In the genomic region with DNA sequence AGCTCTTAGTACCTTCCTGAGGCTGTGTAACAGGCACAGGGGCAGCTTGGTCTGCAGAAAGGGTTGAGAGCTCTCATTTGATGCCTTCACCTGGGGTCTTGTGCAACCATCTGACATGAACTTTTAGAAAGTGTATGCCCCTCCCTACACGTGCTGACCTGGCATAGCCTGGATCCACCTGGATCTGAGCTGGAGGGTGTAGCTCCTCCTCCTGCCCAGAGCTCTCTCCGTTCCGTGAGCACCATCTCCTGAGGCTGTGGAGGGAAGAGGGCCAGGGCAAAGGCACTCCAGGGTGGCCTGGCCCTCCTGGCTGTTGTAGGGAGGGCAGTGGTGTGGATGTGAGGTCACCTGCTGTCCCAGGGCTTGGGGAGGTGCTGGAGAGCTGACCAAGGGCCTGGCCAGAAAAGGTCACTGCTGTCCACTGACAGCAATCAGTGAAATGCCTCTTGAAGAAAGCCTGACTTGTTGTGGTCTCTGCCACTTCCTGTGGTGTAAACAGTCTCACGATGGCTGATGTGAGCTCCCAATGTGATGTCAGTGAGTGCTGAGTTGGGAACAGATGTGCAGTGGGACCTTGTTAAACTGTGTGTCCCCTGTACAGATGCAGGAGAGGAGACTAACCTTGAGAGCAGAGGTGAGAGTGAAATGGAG, we compare ENCODE assay signal across 9 cellular contexts. TPM values are rescaled to one million over a fixed set of nuclear protein-coding genes. Genes with fewer than 3 reads are reported as not detected.
A peak's percentile ranks its signal among the peaks of the same experiment; 100 is the strongest.
DNase-seq lines count a peak whose midpoint lies in the region; ATAC-seq, FAIRE-seq and TF ChIP-seq lines count a peak whose summit lies in the region.
"Had no signal": no experiment of that assay in that cellular context is flagged by ENCODE, and none has a peak within 500 bp of the region (broad histone marks: within the 10 kb centered on the region; RNA-seq: fewer than 3 reads in every experiment).

No MANE protein-coding gene starts in this region.

- 42 to 72% (median 60%) methylated on average over 4 of the region's 4 CpGs for WGBS in ovary, 3 donors

- H3K9me3 Mint-ChIP-seq in activated T-cell treated with anti-CD3 and anti-CD28 coated beads, Interleukin-2, amount 50 U/mL, for 72 hours: no peaks in the 10 kb centered on the region

- H3K36me3 ChIP-seq in ovary: no peaks in the 10 kb centered on the region

- peaks cover 48% of the 10 kb centered on the region for H3K4me1 Mint-ChIP-seq in activated T-cell treated with anti-CD3 and anti-CD28 coated beads, Interleukin-2, amount 50 U/mL, for 72 hours (ENCODE audit: low read depth)

- peaks cover 22% of the 10 kb centered on the region for H3K27me3 Mint-ChIP-seq in activated T-cell treated with anti-CD3 and anti-CD28 coated beads, Interleukin-2, amount 50 U/mL, for 72 hours (ENCODE audit: low read depth)

- POLR2A ChIA-PET in RWPE1 (lab: Yijun Ruan, JAX; ENCODE audit: low non-redundant PET): no interaction called here

- H3K4me3 ChIP-seq in ovary: no peak overlapping the region

- H3K27ac Mint-ChIP-seq in activated T-cell treated with anti-CD3 and anti-CD28 coated beads, Interleukin-2, amount 50 U/mL, for 72 hours: peak overlapping the region; percentile 1

- TF ChIP-seq CTCF in RWPE1 (conservative IDR thresholded peaks at IDR 0.05; ENCODE audit: low read depth) (no peak), ovary (IDR thresholded peaks at IDR 0.05) (no peak)

- TF ChIP-seq POLR2A in ovary (IDR thresholded peaks at IDR 0.05): no peak

- CTCF ChIA-PET in RWPE1 (lab: Yijun Ruan, JAX): interaction anchor here (0.5 to 2.4 kb wide), 5 partner anchors 8 to 264 kb away, joined by 3 to 7 read pairs (median 5); no protein-coding TSS in a partner anchor

- peak; percentile 32 for ATAC-seq in HG03460 (IDR thresholded peaks at IDR 0.05; ENCODE audit: unreplicated experiment)
- peak; percentile 35 to 46 for ATAC-seq in activated T-cell treated with anti-CD3 and anti-CD28 coated beads, Interleukin-2, amount 50 U/mL, for 72 hours (replicated peaks in 1 of 2)

- H3K9me3 ChIP-seq in ovary: no peaks in the 10 kb centered on the region

- intact Hi-C loops in ovary (cut with DNase I): no loop called here

- H3K27me3 ChIP-seq in ovary: no peaks in the 10 kb centered on the region

- peaks cover 6% of the 10 kb centered on the region for H3K4me1 ChIP-seq in ovary (ENCODE audit: insufficient read depth)

- peak; percentile 89 for FAIRE-seq in urothelium cell line (lab: Jason Lieb, UNC)

- H3K36me3 Mint-ChIP-seq in activated T-cell treated with anti-CD3 and anti-CD28 coated beads, Interleukin-2, amount 50 U/mL, for 72 hours (ENCODE audit: insufficient read depth in 2 of 2): no peaks in the 10 kb centered on the region

- peak overlapping the region; percentile 71 to 84 for H3K4me3 Mint-ChIP-seq in activated T-cell treated with anti-CD3 and anti-CD28 coated beads, Interleukin-2, amount 50 U/mL, for 72 hours

- no peak for TF ChIP-seq EP300 in ovary (IDR thresholded peaks at IDR 0.05)

- peak; percentile 27 for DNase-seq in stimulated activated CD4-positive, alpha-beta T cell treated with anti-CD3 and anti-CD28 coated beads, Interleukin-1b, Interleukin-23, amount 100 ng/mL, for 48 hours
- DNase-seq in stimulated activated CD4-positive, alpha-beta T cell treated with anti-CD3 and anti-CD28 coated beads, Interleukin-4, amount 100 ng/mL, for 1 hour: no peak
- DNase-seq in activated T-cell treated with anti-CD3 and anti-CD28 coated beads, Interleukin-2, amount 50 U/mL, for 72 hours: peak; percentile 53 to 64
- DNase-seq in urothelium cell line (ENCODE audit: low spot score): no peak
- DNase-seq in RWPE1 (ENCODE audit: low spot score): no peak
- no peak for DNase-seq in islet precursor cell
- no peak for DNase-seq in ovary

- H3K27ac ChIP-seq in RWPE1: no peak overlapping the region
- no peak overlapping the region for H3K27ac ChIP-seq in ovary

RNA-seq across cellular contexts. Expression of gene AMZ1, which starts 23.0 kb away (rescaled TPM):
- total RNA-seq in activated T-cell treated with anti-CD3 and anti-CD28 coated beads, Interleukin-2, amount 50 U/mL, for 72 hours: 1 to 10 TPM in 1 of 2 donors, under 1 TPM in 1; 0.34 to 1.3 TPM
- 1 to 10 TPM in 2 of 7 donors, under 1 TPM in 4, not detected in 1; 0.24 to 2.6 (median 0.93) TPM for total RNA-seq in ovary
- polyA plus RNA-seq in ovary: under 1 TPM; 0.15 to 0.45 TPM
- polyA plus RNA-seq: neural cell had no signal

Comparison
In these comparisons a context has a peak if more than half of its experiments do, and no peak if none do; other contexts are left out.
1. DNase-seq: peak in stimulated activated CD4-positive, alpha-beta T cell treated with anti-CD3 and anti-CD28 coated beads, Interleukin-1b, Interleukin-23, amount 100 ng/mL, for 48 hours (single experiment) and activated T-cell treated with anti-CD3 and anti-CD28 coated beads, Interleukin-2, amount 50 U/mL, for 72 hours (2 of 2); none in stimulated activated CD4-positive, alpha-beta T cell treated with anti-CD3 and anti-CD28 coated beads, Interleukin-4, amount 100 ng/mL, for 1 hour (single experiment), urothelium cell line (single experiment), RWPE1 (single experiment), islet precursor cell (single experiment) and ovary (0 of 5).